Comparison of ENCODE assay signal across 3 cellular contexts in the genomic region with DNA sequence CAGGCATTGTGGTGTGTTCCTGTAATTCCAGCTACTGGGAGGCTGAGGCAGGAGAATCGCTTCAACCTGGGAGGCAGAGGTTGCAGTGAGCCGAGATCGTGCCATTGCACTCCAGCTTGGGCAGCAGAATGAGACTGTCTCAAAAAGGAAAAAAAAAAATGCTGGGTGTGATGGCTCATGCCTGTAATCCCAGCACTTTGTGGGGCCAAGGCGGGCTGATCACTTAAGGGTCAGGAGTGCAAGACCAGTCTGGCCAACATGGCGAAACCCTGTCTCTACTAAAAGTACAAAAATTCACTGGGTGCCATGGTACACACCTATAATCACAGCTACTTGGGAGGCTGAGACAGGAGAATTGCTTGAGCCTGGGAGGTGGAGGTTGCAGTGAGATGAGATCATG. TPM values are rescaled to one million over a fixed set of nuclear protein-coding genes. Genes with fewer than 3 reads are reported as not detected.
"Had no signal": no experiment of that assay in that cellular context is flagged by ENCODE, and none has a peak within 500 bp of the region (broad histone marks: within the 10 kb centered on the region; RNA-seq: fewer than 3 reads in every experiment).

No MANE protein-coding gene starts in this region.

RNA-seq across cellular contexts. Expression of a gene that starts 59.7 kb away (rescaled TPM):
- total RNA-seq: activated CD8-positive, alpha-beta T cell treated with anti-CD3 and anti-CD28 coated beads for 36 hours; activated naive CD4-positive, alpha-beta T cell treated with anti-CD3 and anti-CD28 coated beads for 36 hours; natural killer cell treated with Interleukin-12 subunit alpha and Interleukin-12 subunit beta and Interleukin-15 and Interleukin-18, amount 100 ng/mL, for 72 hours had no signal
